In genomic region chr10:11610855-11611247, GRCh38 we compare ENCODE assay signal across 8 cellular contexts. TPM values are rescaled to one million over a fixed set of nuclear protein-coding genes. Genes with fewer than 3 reads are reported as not detected.
DNase-seq lines count a peak whose midpoint lies in the region; ATAC-seq, FAIRE-seq and TF ChIP-seq lines count a peak whose summit lies in the region.

No MANE protein-coding gene starts in this region.

- intact Hi-C loops in body of pancreas (cut with DNase I), result no loop called here

- H3K9me3 ChIP-seq in RWPE2 (ENCODE audit: severe bottlenecking) (no peaks in the 10 kb centered on the region), body of pancreas (no peaks in the 10 kb centered on the region), iPS-18a (ENCODE audit: control insufficient read depth, low read depth, low read length) (no peaks in the 10 kb centered on the region), skeletal muscle tissue (ENCODE audit: control insufficient read depth in 3 of 3, low read length in 3 of 3) (no peaks in the 10 kb centered on the region)

- no peaks in the 10 kb centered on the region for H3K27me3 ChIP-seq in RWPE2 (ENCODE audit: insufficient read depth, poor library complexity, severe bottlenecking)
- no peaks in the 10 kb centered on the region for H3K27me3 ChIP-seq in body of pancreas
- peaks cover 14% of the 10 kb centered on the region for H3K27me3 ChIP-seq in iPS-18a (ENCODE audit: control insufficient read depth, insufficient read depth, low read length)
- H3K27me3 ChIP-seq in skeletal muscle tissue (ENCODE audit: control insufficient read depth in 3 of 3, insufficient read depth in 3 of 3, low read length in 3 of 3), result no peaks in the 10 kb centered on the region

- H3K36me3 ChIP-seq in RWPE2 (ENCODE audit: low read depth), result no peaks in the 10 kb centered on the region
- no peaks in the 10 kb centered on the region for H3K36me3 ChIP-seq in body of pancreas (replicated peaks in 1 of 2; ENCODE audit: insufficient read depth in 1 of 2, low read depth in 2 of 2)
- H3K36me3 ChIP-seq in iPS-18a (ENCODE audit: control insufficient read depth, low read depth, low read length), result no peaks in the 10 kb centered on the region
- H3K36me3 ChIP-seq in skeletal muscle tissue (ENCODE audit: control insufficient read depth in 3 of 3, insufficient read depth in 3 of 3, low read length in 3 of 3), result no peaks in the 10 kb centered on the region

- WGBS in body of pancreas, 2 donors, result 0 to 2% methylated on average over 17 to 19 of the region's 40 CpGs

- H3K4me3 ChIP-seq in RWPE2 (ENCODE audit: severe bottlenecking) (peak overlapping the region; percentile 75), body of pancreas (peak overlapping the region; percentile 48 to 83), iPS-18a (ENCODE audit: low read length) (peak overlapping the region; percentile 97), skeletal muscle tissue (ENCODE audit: low read length in 3 of 3) (peak overlapping the region; percentile 75 to 87 (median 76))

- peak; percentile 31 for FAIRE-seq in GM12891 (lab: Jason Lieb, UNC)

- H3K27ac ChIP-seq in RWPE2 (ENCODE audit: poor library complexity, severe bottlenecking) (peak overlapping the region; percentile 58), body of pancreas (peak overlapping the region; percentile 87 to 95 (median 94)), iPS-18a (ENCODE audit: low read length) (peak overlapping the region; percentile 70), skeletal muscle tissue (ENCODE audit: low read depth, low read length) (peak overlapping the region; percentile 23)

- peaks cover 9% of the 10 kb centered on the region for H3K4me1 ChIP-seq in RWPE2 (ENCODE audit: insufficient read depth, poor library complexity, severe bottlenecking)
- peaks cover 15% of the 10 kb centered on the region for H3K4me1 ChIP-seq in body of pancreas
- peaks cover 8% of the 10 kb centered on the region for H3K4me1 ChIP-seq in iPS-18a (ENCODE audit: control insufficient read depth, low read depth, low read length)
- peaks cover 9 to 16% (median 10%) of the 10 kb centered on the region in 3 donors for H3K4me1 ChIP-seq in skeletal muscle tissue (ENCODE audit: control insufficient read depth in 3 of 3, insufficient read depth in 3 of 3, low read length in 3 of 3)

- peak; percentile 20 for ATAC-seq in HG02642 (IDR thresholded peaks at IDR 0.05; ENCODE audit: poor library complexity, unreplicated experiment)
- ATAC-seq in RWPE2 (ENCODE audit: low read depth), result peak; percentile 17
- ATAC-seq in body of pancreas, result peak; percentile 16

- H3K9ac ChIP-seq in iPS-18a (ENCODE audit: low read length) (peak overlapping the region; percentile 95), skeletal muscle tissue (ENCODE audit: low read depth in 1 of 3, low read length in 3 of 3) (peak overlapping the region; percentile 68 to 79 (median 69))

- DNase-seq in GM12891 (ENCODE audit: insufficient read length, low spot score) (no peak), RWPE2 (ENCODE audit: low spot score) (no peak), body of pancreas (peak; percentile 28 to 41 (median 36)), NCI-H510A (lab: John Stamatoyannopoulos, UW) (no peak), amniotic stem cell (lab: John Stamatoyannopoulos, UW) (no peak)

- TF ChIP-seq POLR2A in GM12891 (IDR thresholded peaks at IDR 0.05; ENCODE audit: low read depth, low read length) (no peak), body of pancreas (IDR thresholded peaks at IDR 0.05) (no peak)

- TF ChIP-seq CTCF in RWPE2 (IDR thresholded peaks at IDR 0.05; ENCODE audit: poor library complexity, severe bottlenecking), result no peak
- no peak for TF ChIP-seq CTCF in body of pancreas (IDR thresholded peaks at IDR 0.05)

TF ChIP-seq in GM12891, 5 proteins besides CTCF, POLR2A, EP300 and RAD21:
- TF ChIP-seq PAX5 (IDR thresholded peaks at IDR 0.05; ENCODE audit: insufficient read depth, low read length, severe bottlenecking) (no peak), TAF1 (IDR thresholded peaks at IDR 0.05; ENCODE audit: low read depth, low read length) (no peak), POU2F2 (IDR thresholded peaks at IDR 0.05; ENCODE audit: low read depth, low read length) (no peak), POLR2AphosphoS5 (IDR thresholded peaks at IDR 0.05; ENCODE audit: low read depth, low read length) (no peak), SPI1 (IDR thresholded peaks at IDR 0.05; ENCODE audit: low read depth, low read length) (no peak)

RNA-seq across cellular contexts. Expression of gene USP6NL, which starts 0.6 kb away (rescaled TPM):
- 15.1 TPM for polyA plus RNA-seq in GM12891 (2012; ENCODE audit: low read depth, missing spikeins)
- total RNA-seq in body of pancreas (10 to 100 TPM; 13.7 to 16.8 TPM), skeletal muscle tissue (4.7 TPM)

Comparison
In these comparisons a context has a peak if more than half of its experiments do, and no peak if none do; other contexts are left out.
1. DNase-seq: peak in body of pancreas (4 of 4); none in GM12891 (single experiment), RWPE2 (single experiment), NCI-H510A (single experiment) and amniotic stem cell (single experiment).
2. H3K27ac ChIP-seq: peak in every context shown above with its lines; median percentile 94 in body of pancreas; 70 in iPS-18a; 58 in RWPE2; 23 in skeletal muscle tissue.
3. Peak in every context shown above with its lines, with median percentiles within 50 percentile points of each other: ATAC-seq and H3K4me3 ChIP-seq.